Comparison of ENCODE assay signal across 14 cellular contexts in the genomic region with DNA sequence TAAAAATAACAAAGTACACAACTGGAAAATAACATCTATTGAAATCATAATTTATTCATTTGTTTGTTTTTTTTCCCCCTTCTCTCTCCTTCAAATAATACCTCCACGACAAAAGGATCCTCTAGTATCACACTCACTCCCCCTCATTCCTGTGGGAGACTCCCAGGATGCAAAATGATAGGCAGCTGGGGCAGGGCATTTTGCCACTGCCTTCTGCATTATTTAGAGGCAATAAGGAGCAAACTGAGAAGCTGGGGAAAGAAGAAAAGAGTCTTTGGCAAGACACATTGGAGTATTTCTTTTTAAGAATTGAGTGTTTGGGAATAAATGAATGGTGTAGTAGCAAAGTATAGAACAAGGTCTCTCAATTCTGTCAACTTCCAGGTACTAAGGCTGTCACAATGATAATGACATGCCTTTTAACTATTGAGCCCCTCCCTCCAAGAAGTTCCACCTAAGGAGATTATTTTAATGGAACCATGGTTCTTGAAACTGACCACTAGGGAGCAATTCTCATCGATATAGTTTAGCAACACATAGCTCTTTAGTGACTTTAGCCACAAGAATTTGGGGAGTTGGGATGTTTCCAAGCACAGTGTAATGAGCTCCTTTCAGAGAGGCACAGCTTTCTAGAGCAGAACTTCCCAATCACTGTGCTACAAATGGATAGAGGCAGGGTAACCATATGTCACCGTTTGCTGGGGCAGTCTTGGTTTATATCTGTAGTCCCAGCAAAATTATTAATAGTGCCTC.
A peak's percentile ranks its signal among the peaks of the same experiment; 100 is the strongest.
DNase-seq lines count a peak whose midpoint lies in the region; ATAC-seq and TF ChIP-seq lines count a peak whose summit lies in the region.
"Had no signal": no experiment of that assay in that cellular context is flagged by ENCODE, and none has a peak within 500 bp of the region (broad histone marks: within the 10 kb centered on the region; RNA-seq: fewer than 3 reads in every experiment).

No MANE protein-coding gene starts in this region.

- H3K27ac ChIP-seq in SJCRH30, result no peak overlapping the region
- H3K27ac ChIP-seq: upper lobe of right lung had no signal

- DNase-seq in A172 (ENCODE audit: low spot score) (peak; percentile 81), H4 (ENCODE audit: low spot score) (peak; percentile 47), fibroblast of villous mesenchyme (ENCODE audit: low read depth) (peak; percentile 81), SJCRH30 (no peak)
- DNase-seq in activated CD8-positive, alpha-beta memory T cell treated with anti-CD3 and anti-CD28 coated beads, Interleukin-2, amount 50 U/mL, for 48 hours, result no peak
- DNase-seq: activated CD4-positive, alpha-beta T cell treated with anti-CD3 and anti-CD28 coated beads, Interleukin-2, amount 50 U/mL, for 4 hours; AML-193; DMS79 treated with DMSO at 0.1 percent for 48 hours; H9; stimulated activated CD8-positive, alpha-beta memory T cell treated with anti-CD3 and anti-CD28 coated beads, Interleukin-4, amount 100 ng/mL, for 48 hours; upper lobe of right lung had no signal

- no peaks in the 10 kb centered on the region; the same call in 1 of the 2 replicates for H3K27me3 ChIP-seq in SJCRH30
- H3K27me3 ChIP-seq: upper lobe of right lung had no signal

- TF ChIP-seq CTCF in WI38 (IDR thresholded peaks at IDR 0.05; ENCODE audit: low read depth, low read length) (peak; percentile 11; the same call in 1 of the 2 replicates), fibroblast of villous mesenchyme (IDR thresholded peaks at IDR 0.05; ENCODE audit: insufficient read depth, low read depth, low read length) (peak; percentile 25)

- no peaks in the 10 kb centered on the region for H3K36me3 ChIP-seq in SJCRH30
- H3K36me3 ChIP-seq: upper lobe of right lung had no signal

- H3K4me3 ChIP-seq in WI38 (ENCODE audit: low read depth, low read length), result no peak overlapping the region
- no peak overlapping the region for H3K4me3 ChIP-seq in fibroblast of villous mesenchyme (ENCODE audit: low read depth, low read length)
- no peak overlapping the region for H3K4me3 ChIP-seq in SJCRH30
- H3K4me3 ChIP-seq: upper lobe of right lung had no signal

- ATAC-seq in GM18909 (IDR thresholded peaks at IDR 0.05; ENCODE audit: poor library complexity, unreplicated experiment), result no peak
- ATAC-seq in GM18907 (IDR thresholded peaks at IDR 0.05; ENCODE audit: unreplicated experiment), result no peak
- ATAC-seq: upper lobe of right lung had no signal

- no peaks in the 10 kb centered on the region for H3K4me1 ChIP-seq in SJCRH30
- H3K4me1 ChIP-seq: upper lobe of right lung had no signal

- H3K9me3 ChIP-seq in SJCRH30 (replicated peaks), result no peaks in the 10 kb centered on the region
- H3K9me3 ChIP-seq: upper lobe of right lung had no signal

Comparison
In these comparisons a context has a peak if more than half of its experiments do, and no peak if none do; other contexts are left out.
1. DNase-seq: peak in A172 (single experiment), H4 (single experiment) and fibroblast of villous mesenchyme (single experiment); none in activated CD8-positive, alpha-beta memory T cell treated with anti-CD3 and anti-CD28 coated beads, Interleukin-2, amount 50 U/mL, for 48 hours (single experiment) and SJCRH30 (0 of 2).